ENCODE assay signal across 13 cellular contexts in genomic region chr6:86118271-86118670, GRCh38.
DNase-seq lines count a peak whose midpoint lies in the region; ATAC-seq lines count a peak whose summit lies in the region.
"Had no signal": no experiment of that assay in that cellular context is flagged by ENCODE, and none has a peak within 500 bp of the region (broad histone marks: within the 10 kb centered on the region; RNA-seq: fewer than 3 reads in every experiment).

No MANE protein-coding gene starts in this region.

- no peaks in the 10 kb centered on the region for H3K27me3 Mint-ChIP-seq in activated CD4-positive, alpha-beta T cell treated with anti-CD3 and anti-CD28 coated beads, Interleukin-2, amount 10 ng/mL, durations not matched to agents 7 days and 5 days
- H3K27me3 Mint-ChIP-seq: B cell; CD4-positive, alpha-beta T cell had no signal

- POLR2A ChIA-PET in activated CD4-positive, alpha-beta T cell treated with anti-CD3 and anti-CD28 coated beads, Interleukin-2, amount 10 ng/mL, durations not matched to agents 7 days and 5 days (lab: Charles Lee), result no interaction called here

- H3K4me1 Mint-ChIP-seq in activated CD4-positive, alpha-beta T cell treated with anti-CD3 and anti-CD28 coated beads, Interleukin-2, amount 10 ng/mL, durations not matched to agents 7 days and 5 days, result no peaks in the 10 kb centered on the region
- H3K4me1 Mint-ChIP-seq: B cell had no signal

- no peak overlapping the region for H3K4me3 Mint-ChIP-seq in activated CD4-positive, alpha-beta T cell treated with anti-CD3 and anti-CD28 coated beads, Interleukin-2, amount 10 ng/mL, durations not matched to agents 7 days and 5 days
- H3K4me3 Mint-ChIP-seq: B cell; CD4-positive, alpha-beta T cell had no signal

- ATAC-seq in HG03108 (IDR thresholded peaks at IDR 0.05; ENCODE audit: unreplicated experiment), result no peak
- ATAC-seq: HepG2 had no signal

- no peaks in the 10 kb centered on the region for H3K36me3 Mint-ChIP-seq in activated CD4-positive, alpha-beta T cell treated with anti-CD3 and anti-CD28 coated beads, Interleukin-2, amount 10 ng/mL, durations not matched to agents 7 days and 5 days (ENCODE audit: low read depth)

- no peak overlapping the region for H3K27ac Mint-ChIP-seq in activated CD4-positive, alpha-beta T cell treated with anti-CD3 and anti-CD28 coated beads, Interleukin-2, amount 10 ng/mL, durations not matched to agents 7 days and 5 days
- H3K27ac Mint-ChIP-seq: B cell; CD4-positive, alpha-beta T cell had no signal

- in situ Hi-C loops in G401 (cut with HindIII; ENCODE audit: low sequenced_read_pairs), result no loop called here

- CTCF ChIA-PET in activated CD4-positive, alpha-beta T cell treated with anti-CD3 and anti-CD28 coated beads, Interleukin-2, amount 10 ng/mL, durations not matched to agents 7 days and 5 days (lab: Charles Lee), result no interaction called here

- no peaks in the 10 kb centered on the region for H3K9me3 Mint-ChIP-seq in activated CD4-positive, alpha-beta T cell treated with anti-CD3 and anti-CD28 coated beads, Interleukin-2, amount 10 ng/mL, durations not matched to agents 7 days and 5 days

- DNase-seq in G401 (ENCODE audit: low spot score) (peak; percentile 61), NCI-H2171 treated with DMSO at 0.1 percent for 48 hours (lab: John Stamatoyannopoulos, UW) (peak; percentile 86), cerebellar cortex (ENCODE audit: low spot score) (peak; percentile 57), pons (ENCODE audit: low spot score) (peak; percentile 11), glomerular visceral epithelial cell (ENCODE audit: extremely low spot score) (no peak)
- no peak for DNase-seq in activated CD4-positive, alpha-beta T cell treated with anti-CD3 and anti-CD28 coated beads, Interleukin-2, amount 10 ng/mL, durations not matched to agents 7 days and 5 days
- DNase-seq: Calu3; CD4-positive, alpha-beta T cell; DND-41; GF-D8 had no signal

Comparison
In these comparisons a context has a peak if more than half of its experiments do, and no peak if none do; other contexts are left out.
1. DNase-seq: peak in G401 (single experiment), NCI-H2171 treated with DMSO at 0.1 percent for 48 hours (single experiment), cerebellar cortex (single experiment) and pons (single experiment); none in activated CD4-positive, alpha-beta T cell treated with anti-CD3 and anti-CD28 coated beads, Interleukin-2, amount 10 ng/mL, durations not matched to agents 7 days and 5 days (single experiment) and glomerular visceral epithelial cell (single experiment).